ENCODE assay signal across 17 cellular contexts in the genomic region with DNA sequence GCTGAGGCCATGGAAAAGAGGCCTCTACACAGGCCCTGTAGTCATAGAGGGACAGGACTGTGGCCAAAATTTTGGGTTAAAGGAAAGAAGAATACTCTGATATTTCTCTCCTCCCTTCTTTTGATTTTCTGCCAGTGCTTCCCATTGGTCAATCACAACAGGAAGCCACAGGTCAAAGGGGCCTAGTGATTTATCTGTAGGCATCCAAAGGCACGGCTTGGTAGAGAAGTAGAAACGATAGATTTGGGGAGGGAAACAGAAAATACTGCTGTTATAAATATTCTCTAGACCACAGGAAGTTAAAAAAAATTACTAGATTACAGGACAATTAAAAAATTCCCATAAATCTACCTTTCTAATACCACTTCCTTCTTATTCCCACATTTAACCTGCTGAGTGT. TPM values are rescaled to one million over a fixed set of nuclear protein-coding genes. Genes with fewer than 3 reads are reported as not detected.
DNase-seq lines count a peak whose midpoint lies in the region; ATAC-seq, FAIRE-seq and TF ChIP-seq lines count a peak whose summit lies in the region.
"Had no signal": no experiment of that assay in that cellular context is flagged by ENCODE, and none has a peak within 500 bp of the region (broad histone marks: within the 10 kb centered on the region; RNA-seq: fewer than 3 reads in every experiment).

No MANE protein-coding gene starts in this region.

- H3K9me3 Mint-ChIP-seq in nephron = no peaks in the 10 kb centered on the region
- H3K9me3 Mint-ChIP-seq in stimulated activated memory B cell treated with anti-CD40 and anti-IgM and Interleukin-4, amounts not matched to agents 10 μg/mL and 1 μg/mL and 100 μg/mL, for 72 hours = no peaks in the 10 kb centered on the region
- H3K9me3 Mint-ChIP-seq: CD4-positive, alpha-beta memory T cell had no signal

- BruUV-seq in HepG2 (replicated peaks; lab: Mats Ljungman, UMichigan) (no TSS peak), K562 (replicated peaks; lab: Mats Ljungman, UMichigan) (no TSS peak)

- H3K27me3 Mint-ChIP-seq in nephron (ENCODE audit: low read depth) = no peaks in the 10 kb centered on the region
- H3K27me3 Mint-ChIP-seq in stimulated activated memory B cell treated with anti-CD40 and anti-IgM and Interleukin-4, amounts not matched to agents 10 μg/mL and 1 μg/mL and 100 μg/mL, for 72 hours = no peaks in the 10 kb centered on the region

- H4K20me1 ChIP-seq in HepG2 (ENCODE audit: insufficient read depth, low read length) (0 out of 2 replicates have a peak, but pooled peaks cover 5% of the 10 kb centered on the region), K562 (replicated peaks; ENCODE audit: control insufficient read depth, insufficient read depth, low read length) (0 out of 2 replicates have a peak, but pooled peaks cover 7% of the 10 kb centered on the region)

- TF ChIP-seq POLR2A in HepG2 (IDR thresholded peaks at IDR 0.05; ENCODE audit: insufficient read depth in 1 of 2, low read depth in 2 of 2, low read length in 2 of 2) = no peak
- no peak for TF ChIP-seq POLR2A in right lobe of liver (IDR thresholded peaks at IDR 0.05)
- TF ChIP-seq POLR2A in K562 (conservative IDR thresholded peaks at IDR 0.05) = no peak
- no peak for TF ChIP-seq POLR2A in sigmoid colon (IDR thresholded peaks at IDR 0.05)

- H3K79me2 ChIP-seq in HepG2 (ENCODE audit: insufficient read depth, low read length) = peaks cover 31% of the 10 kb centered on the region
- peaks cover 31% of the 10 kb centered on the region for H3K79me2 ChIP-seq in K562 (ENCODE audit: control insufficient read depth, insufficient read depth, low read length)

- TF ChIP-seq CTCF in HepG2 (CRISPR knock-in tag; IDR thresholded peaks at IDR 0.05) = no peak
- TF ChIP-seq CTCF in right lobe of liver (IDR thresholded peaks at IDR 0.05) = no peak
- TF ChIP-seq CTCF in K562 (IDR thresholded peaks at IDR 0.05 in 2 of 3, conservative IDR thresholded peaks at IDR 0.05 in 1 of 3; ENCODE audit: insufficient read depth in 2 of 3, low read depth in 1 of 3, low read length in 3 of 3) = no peak
- TF ChIP-seq CTCF in nephron (IDR thresholded peaks at IDR 0.05; ENCODE audit: unreplicated experiment in 3 of 3) = no peak
- no peak for TF ChIP-seq CTCF in kidney (IDR thresholded peaks at IDR 0.05; ENCODE audit: borderline replicate concordance, extremely low read depth, insufficient read depth)
- no peak for TF ChIP-seq CTCF in sigmoid colon (IDR thresholded peaks at IDR 0.05)

- H3K36me3 ChIP-seq in HepG2 (replicated peaks in 1 of 2; ENCODE audit: control insufficient read depth in 1 of 2, insufficient read depth in 2 of 2, low read length in 2 of 2) (no peaks in the 10 kb centered on the region), right lobe of liver (no peaks in the 10 kb centered on the region), K562 (ENCODE audit: control insufficient read depth, insufficient read depth, low read length) (no peaks in the 10 kb centered on the region), kidney (ENCODE audit: control insufficient read depth in 1 of 2, insufficient read depth in 2 of 2, low read length in 2 of 2) (no peaks in the 10 kb centered on the region), sigmoid colon (no peaks in the 10 kb centered on the region)

- no peak for ATAC-seq in HepG2
- ATAC-seq in right lobe of liver = no peak
- no peak for ATAC-seq in K562
- no peak for ATAC-seq in stimulated activated memory B cell treated with anti-CD40 and anti-IgM and Interleukin-4, amounts not matched to agents 10 μg/mL and 1 μg/mL and 100 μg/mL, for 72 hours
- ATAC-seq in HG03280 (IDR thresholded peaks at IDR 0.05; ENCODE audit: unreplicated experiment) = no peak

- in situ Hi-C loops in HepG2 (cut with HindIII; ENCODE audit: extremely low pct_ligation_motif_present, low pct_unique_long_range_greater_than_20kb) (no loop called here), K562 (cut with MboI) (no loop called here)

- H3K27me3 ChIP-seq in HepG2 (ENCODE audit: control insufficient read depth in 1 of 2, insufficient read depth in 2 of 2, low read length in 2 of 2) (no peaks in the 10 kb centered on the region), right lobe of liver (no peaks in the 10 kb centered on the region), K562 (ENCODE audit: control insufficient read depth in 2 of 2, insufficient read depth in 2 of 2, low read length in 2 of 2) (no peaks in the 10 kb centered on the region), sigmoid colon (no peaks in the 10 kb centered on the region)

- H3K9ac ChIP-seq in HepG2 (ENCODE audit: insufficient read depth, low read depth, low read length) (no peak overlapping the region), K562 (ENCODE audit: insufficient read depth in 1 of 2, low read depth in 2 of 2, low read length in 2 of 2) (no peak overlapping the region), kidney (ENCODE audit: low read length in 2 of 2) (no peak overlapping the region)

- no peak for TF ChIP-seq EP300 in HepG2 (IDR thresholded peaks at IDR 0.05; ENCODE audit: low read depth in 2 of 2, low read length in 2 of 2)
- no peak for TF ChIP-seq EP300 in HepG2 (CRISPR knock-in tag; IDR thresholded peaks at IDR 0.05; ENCODE audit: borderline replicate concordance)
- no peak for TF ChIP-seq EP300 in K562 (IDR thresholded peaks at IDR 0.05; ENCODE audit: low read length)
- TF ChIP-seq EP300 in sigmoid colon (IDR thresholded peaks at IDR 0.05) = no peak

- H3K9me3 ChIP-seq in HepG2 (ENCODE audit: low read length) (no peaks in the 10 kb centered on the region), right lobe of liver (no peaks in the 10 kb centered on the region), K562 (replicated peaks; ENCODE audit: control insufficient read depth, insufficient read depth, low read depth, low read length) (no peaks in the 10 kb centered on the region), kidney (ENCODE audit: control insufficient read depth in 1 of 2, low read length in 2 of 2) (no peaks in the 10 kb centered on the region), sigmoid colon (no peaks in the 10 kb centered on the region)

- CTCF ChIA-PET in HepG2 (lab: Yijun Ruan, JAX; ENCODE audit: low intra/inter-chr PET ratio, low total read pairs) (no interaction called here), K562 (lab: Yijun Ruan, JAX; ENCODE audit: low intra/inter-chr PET ratio) (no interaction called here)

- no peaks in the 10 kb centered on the region for H3K9me1 ChIP-seq in K562 (ENCODE audit: control insufficient read depth, insufficient read depth, low read length)

- H3K4me3 Mint-ChIP-seq in nephron = peak overlapping the region; percentile 33 to 81 (median 47)
- H3K4me3 Mint-ChIP-seq in stimulated activated memory B cell treated with anti-CD40 and anti-IgM and Interleukin-4, amounts not matched to agents 10 μg/mL and 1 μg/mL and 100 μg/mL, for 72 hours = no peak overlapping the region

- H3K36me3 Mint-ChIP-seq in nephron (ENCODE audit: low read depth) = no peaks in the 10 kb centered on the region
- H3K36me3 Mint-ChIP-seq in stimulated activated memory B cell treated with anti-CD40 and anti-IgM and Interleukin-4, amounts not matched to agents 10 μg/mL and 1 μg/mL and 100 μg/mL, for 72 hours = peaks cover 8% of the 10 kb centered on the region

- H3K4me3 ChIP-seq in HepG2 (replicated peaks in 1 of 3; ENCODE audit: insufficient read depth in 1 of 3, low read depth in 2 of 3, low read length in 3 of 3) = no peak overlapping the region; a peak in 1 of 6 replicates
- H3K4me3 ChIP-seq in right lobe of liver = no peak overlapping the region
- no peak overlapping the region for H3K4me3 ChIP-seq in K562
- H3K4me3 ChIP-seq in kidney (ENCODE audit: low read length in 2 of 2) = no peak overlapping the region
- H3K4me3 ChIP-seq in sigmoid colon = no peak overlapping the region

- peak overlapping the region; percentile 35 to 99 (median 76) for H3K27ac Mint-ChIP-seq in nephron
- H3K27ac Mint-ChIP-seq in stimulated activated memory B cell treated with anti-CD40 and anti-IgM and Interleukin-4, amounts not matched to agents 10 μg/mL and 1 μg/mL and 100 μg/mL, for 72 hours = peak overlapping the region; percentile 28

- FAIRE-seq in HepG2 (lab: Jason Lieb, UNC) (no peak), K562 (lab: Jason Lieb, UNC) (no peak), kidney (lab: Jason Lieb, UNC) (no peak)

- no peak overlapping the region for H2AFZ ChIP-seq in HepG2 (ENCODE audit: low read length)
- H2AFZ ChIP-seq in K562 (ENCODE audit: low read depth, low read length) = no peak overlapping the region

- H3K4me2 ChIP-seq in HepG2 (ENCODE audit: low read depth, low read length) (0 out of 2 replicates have a peak overlapping the region, but pooled peaks have one; percentile 89), K562 (ENCODE audit: insufficient read depth, low read length) (no peak overlapping the region)

- peaks cover 32% of the 10 kb centered on the region for H3K4me1 Mint-ChIP-seq in nephron
- peaks cover 32% of the 10 kb centered on the region for H3K4me1 Mint-ChIP-seq in stimulated activated memory B cell treated with anti-CD40 and anti-IgM and Interleukin-4, amounts not matched to agents 10 μg/mL and 1 μg/mL and 100 μg/mL, for 72 hours

- POLR2A ChIA-PET in HepG2 (lab: Yijun Ruan, JAX) (interaction anchor here (2.1 kb wide), 1 partner anchor 21 kb away, joined by 5 read pairs; no protein-coding TSS in a partner anchor), K562 (lab: Yijun Ruan, JAX) (interaction anchor here (1.6 kb wide), 1 partner anchor 11 kb away, joined by 3 read pairs; no protein-coding TSS in a partner anchor)

- intact Hi-C loops in HepG2 (cut with micrococcal nuclease; ENCODE audit: unreplicated experiment) (no loop called here), right lobe of liver (cut with DNase I) (no loop called here), K562 (cut with micrococcal nuclease) (no loop called here), kidney (cut with DNase I) (no loop called here), sigmoid colon (cut with DNase I) (no loop called here)

- DNase-seq in HepG2 (ENCODE audit: low spot score) (no peak), right lobe of liver (no peak), K562 (ENCODE audit: extremely low read depth in 1 of 4, low spot score in 3 of 4) (peak in 2 of 4 experiments; percentile 4 to 9), kidney (no peak), sigmoid colon (no peak)
- DNase-seq: Calu3; CD4-positive, alpha-beta memory T cell; DMS53; NCI-H1105; NCI-H2081; NCI-H446 treated with DMSO at 0.1 percent for 48 hours; SHP77 treated with DMSO at 0.1 percent for 48 hours had no signal

- H3K27ac ChIP-seq in HepG2 (ENCODE audit: extremely low read length, insufficient read depth, low read length) (no peak overlapping the region), right lobe of liver (no peak overlapping the region), K562 (ENCODE audit: extremely low read depth, low read depth, low read length) (no peak overlapping the region), kidney (ENCODE audit: low read depth in 2 of 2, low read length in 2 of 2) (no peak overlapping the region), sigmoid colon (no peak overlapping the region)

- H3K4me1 ChIP-seq in HepG2 (ENCODE audit: insufficient read depth, low read length) (peaks cover 33% of the 10 kb centered on the region), right lobe of liver (peaks cover 0 to 15% (median 5%) of the 10 kb centered on the region in 4 donors), K562 (replicated peaks in 1 of 2; ENCODE audit: control insufficient read depth in 2 of 2, insufficient read depth in 2 of 2, low read length in 2 of 2) (peaks cover 10% of the 10 kb centered on the region in 2 experiments; a peak in 3 of 5 replicates), kidney (ENCODE audit: control insufficient read depth in 1 of 2, insufficient read depth in 1 of 2, low read depth in 1 of 2, low read length in 2 of 2) (peaks cover 5 to 15% of the 10 kb centered on the region in 2 donors), sigmoid colon (peaks cover 0 to 33% (median 18%) of the 10 kb centered on the region in 4 donors)

- TF ChIP-seq RAD21 in HepG2 (CRISPR knock-in tag; IDR thresholded peaks at IDR 0.05) (no peak), K562 (CRISPR knock-in tag; conservative IDR thresholded peaks at IDR 0.05 in 1 of 2, IDR thresholded peaks at IDR 0.05 in 1 of 2) (no peak)

- 65% methylated on average over 2 of the region's 2 CpGs for WGBS in HepG2 (ENCODE audit: low lambda C conversion rate)
- WGBS in right lobe of liver (ENCODE audit: insufficient coverage, low coverage, low lambda C conversion rate, missing lambda C conversion rate) = 23% methylated on average over 2 of the region's 2 CpGs
- 10% methylated on average over 2 of the region's 2 CpGs for WGBS in K562 (ENCODE audit: insufficient coverage, low coverage, missing lambda C conversion rate)
- 60 to 81% methylated on average over 2 of the region's 2 CpGs for WGBS in sigmoid colon, 2 donors

RNA-seq across cellular contexts. Expression of a gene that starts 1.7 kb away (rescaled TPM):
- total RNA-seq in HepG2 (2016; rRNA removed; fragmentation: Illumina TruSeq; extraction: Trizol) = 66.4 and 84.6 TPM in 2 replicates
- total RNA-seq in HepG2 (2016; cell fraction: cytosol; rRNA removed; fragmentation: Illumina TruSeq; extraction: Trizol; ENCODE audit: low read depth) = 64.1 and 70.2 TPM in 2 replicates
- total RNA-seq in HepG2 (2016; cell fraction: insoluble cytoplasmic fraction; rRNA removed; fragmentation: Illumina TruSeq; extraction: Trizol) = 64.3 and 82.0 TPM in 2 replicates
- 93.5 and 98.5 TPM in 2 replicates for total RNA-seq in HepG2 (2016; cell fraction: membrane; rRNA removed; fragmentation: Illumina TruSeq; extraction: Trizol)
- 42.1 and 53.1 TPM in 2 replicates for total RNA-seq in HepG2 (2016; cell fraction: nucleus; rRNA removed; fragmentation: Illumina TruSeq; extraction: Trizol)
- polyA plus RNA-seq in HepG2 (2011; rRNA removed) = 42.8 and 47.6 TPM in 2 replicates
- 36.3 and 39.4 TPM in 2 replicates for polyA plus RNA-seq in HepG2 (2011; cell fraction: cytosol; rRNA removed)
- 30.4 and 34.1 TPM in 2 replicates for polyA plus RNA-seq in HepG2 (2011; cell fraction: nucleus; rRNA removed)
- polyA plus RNA-seq in HepG2 (2012) = 57.1 and 80.5 TPM in 2 replicates
- polyA plus RNA-seq in HepG2 (2016; cell fraction: cytosol; fragmentation: Illumina TruSeq; extraction: Trizol; ENCODE audit: low read depth) = 73.6 and 85.5 TPM in 2 replicates
- polyA plus RNA-seq in HepG2 (2016; cell fraction: insoluble cytoplasmic fraction; fragmentation: Illumina TruSeq; extraction: Trizol; ENCODE audit: low read depth) = 81.6 and 82.7 TPM in 2 replicates
- 79.3 and 86.2 TPM in 2 replicates for polyA plus RNA-seq in HepG2 (2016; cell fraction: membrane; fragmentation: Illumina TruSeq; extraction: Trizol; ENCODE audit: low read depth)
- 44.8 and 45.2 TPM in 2 replicates for polyA plus RNA-seq in HepG2 (2016; cell fraction: nucleus; fragmentation: Illumina TruSeq; extraction: Trizol; ENCODE audit: insufficient read depth, low read depth)
- 36.4 and 43.0 TPM in 2 replicates for polyA minus RNA-seq in HepG2 (2011; rRNA and poly(A)+ RNA removed; ENCODE audit: low replicate concordance)
- polyA minus RNA-seq in HepG2 (2011; cell fraction: cytosol; rRNA and poly(A)+ RNA removed) = 45.0 and 52.9 TPM in 2 replicates
- 135 and 139 TPM in 2 replicates for polyA minus RNA-seq in HepG2 (2011; cell fraction: nucleus; rRNA and poly(A)+ RNA removed)
- 10 to 100 TPM; 36.1 to 96.3 (median 65.1) TPM for total RNA-seq in right lobe of liver
- 23.2 and 44.5 TPM in 2 replicates for total RNA-seq in K562 (2011; cell fraction: chromatin; rRNA removed; ENCODE audit: low replicate concordance)
- total RNA-seq in K562 (2011; cell fraction: nucleolus; rRNA removed) = 9.7 and 10.7 TPM in 2 replicates
- 22.4 and 32.1 TPM in 2 replicates for total RNA-seq in K562 (2011; cell fraction: nucleoplasm; rRNA removed)
- 50.0 and 63.4 TPM in 2 replicates for total RNA-seq in K562 (2014; rRNA removed)
- 42.4 and 47.6 TPM in 2 replicates for total RNA-seq in K562 (2014; rRNA removed; fragmentation: Illumina TruSeq; extraction: Trizol)
- total RNA-seq in K562 (2015; rRNA removed; fragmentation: Illumina TruSeq; extraction: Trizol) = 37.1 and 37.6 TPM in 2 replicates
- total RNA-seq in K562 (2021) = 44.3 and 44.9 TPM in 2 replicates
- 29.4 and 38.5 TPM in 2 replicates for polyA plus RNA-seq in K562 (2011; rRNA removed)
- polyA plus RNA-seq in K562 (2011; cell fraction: cytosol; rRNA removed) = 15.9 and 22.9 TPM in 2 replicates
- polyA plus RNA-seq in K562 (2011; cell fraction: nucleus; rRNA removed) = 16.3 and 24.7 TPM in 2 replicates
- polyA plus RNA-seq in K562 (2012) = 29.2 and 45.8 TPM in 2 replicates
- polyA plus RNA-seq in K562 (2014; fragmentation: Illumina TruSeq; extraction: Trizol) = 39.4 and 41.9 TPM in 2 replicates
- 10 to 100 TPM in 1 of 2 experiments, 1 to 10 TPM in 1; 8.4 to 10.9 TPM for polyA plus RNA-seq in K562 (2014; fragmentation: Nextera tagmentation; extraction: Ambion mirVana)
- 35.1 and 40.4 TPM in 2 replicates for polyA plus RNA-seq in K562 (2014; rRNA removed)
- 50.5 and 51.7 TPM in 2 replicates for polyA minus RNA-seq in K562 (2011; rRNA and poly(A)+ RNA removed)
- polyA minus RNA-seq in K562 (2011; cell fraction: cytosol; rRNA and poly(A)+ RNA removed) = 24.1 and 24.2 TPM in 2 replicates
- polyA minus RNA-seq in K562 (2011; cell fraction: nucleus; rRNA and poly(A)+ RNA removed) = 29.4 and 46.7 TPM in 2 replicates
- 105 TPM for total RNA-seq in kidney
- 34.7 TPM for polyA plus RNA-seq in kidney (ENCODE audit: insufficient read depth, low read depth, low replicate concordance)
- 100 to 1,000 TPM; 103 to 128 (median 116) TPM for total RNA-seq in sigmoid colon
- polyA plus RNA-seq in sigmoid colon = 10 to 100 TPM; 20.8 to 26.0 (median 21.0) TPM

RNA-seq across cellular contexts. Expression of a gene that starts 2.8 kb away (rescaled TPM):
- 0.46 TPM in 1 of 2 replicates, not detected in the other for total RNA-seq in HepG2 (2016; rRNA removed; fragmentation: Illumina TruSeq; extraction: Trizol)
- total RNA-seq in HepG2 (2016; cell fraction: cytosol; rRNA removed; fragmentation: Illumina TruSeq; extraction: Trizol; ENCODE audit: low read depth) = 0.71 and 1.1 TPM in 2 replicates
- 0.37 TPM in 1 of 2 replicates, not detected in the other for total RNA-seq in HepG2 (2016; cell fraction: insoluble cytoplasmic fraction; rRNA removed; fragmentation: Illumina TruSeq; extraction: Trizol)
- 0.49 and 0.83 TPM in 2 replicates for total RNA-seq in HepG2 (2016; cell fraction: membrane; rRNA removed; fragmentation: Illumina TruSeq; extraction: Trizol)
- 1.1 and 1.6 TPM in 2 replicates for total RNA-seq in HepG2 (2016; cell fraction: nucleus; rRNA removed; fragmentation: Illumina TruSeq; extraction: Trizol)
- polyA plus RNA-seq in HepG2 (2011; rRNA removed) = 0.03 and 0.14 TPM in 2 replicates
- 0.04 and 0.09 TPM in 2 replicates for polyA plus RNA-seq in HepG2 (2011; cell fraction: cytosol; rRNA removed)
- polyA plus RNA-seq in HepG2 (2011; cell fraction: nucleus; rRNA removed) = not detected in 2 replicates
- 0.42 TPM in 1 of 2 replicates, not detected in the other for polyA plus RNA-seq in HepG2 (2012)
- polyA plus RNA-seq in HepG2 (2016; cell fraction: cytosol; fragmentation: Illumina TruSeq; extraction: Trizol; ENCODE audit: low read depth) = 0.34 TPM in 1 of 2 replicates, not detected in the other
- not detected in 2 replicates for polyA plus RNA-seq in HepG2 (2016; cell fraction: insoluble cytoplasmic fraction; fragmentation: Illumina TruSeq; extraction: Trizol; ENCODE audit: low read depth)
- polyA plus RNA-seq in HepG2 (2016; cell fraction: membrane; fragmentation: Illumina TruSeq; extraction: Trizol; ENCODE audit: low read depth) = not detected in 2 replicates
- polyA plus RNA-seq in HepG2 (2016; cell fraction: nucleus; fragmentation: Illumina TruSeq; extraction: Trizol; ENCODE audit: insufficient read depth, low read depth) = not detected in 2 replicates
- polyA minus RNA-seq in HepG2 (2011; rRNA and poly(A)+ RNA removed; ENCODE audit: low replicate concordance) = 0.32 and 1.1 TPM in 2 replicates
- polyA minus RNA-seq in HepG2 (2011; cell fraction: cytosol; rRNA and poly(A)+ RNA removed) = 1.1 TPM in 1 of 2 replicates, not detected in the other
- polyA minus RNA-seq in HepG2 (2011; cell fraction: nucleus; rRNA and poly(A)+ RNA removed) = 3.4 and 3.6 TPM in 2 replicates
- total RNA-seq in right lobe of liver = under 1 TPM in 1 of 6 experiments, not detected in 5; 0.38 TPM
- not detected in 2 replicates for total RNA-seq in K562 (2011; cell fraction: chromatin; rRNA removed; ENCODE audit: low replicate concordance)
- total RNA-seq in K562 (2011; cell fraction: nucleolus; rRNA removed) = 0.53 TPM in 1 of 2 replicates, not detected in the other
- total RNA-seq in K562 (2011; cell fraction: nucleoplasm; rRNA removed) = not detected in 2 replicates
- not detected in 2 replicates for total RNA-seq in K562 (2014; rRNA removed)
- total RNA-seq in K562 (2014; rRNA removed; fragmentation: Illumina TruSeq; extraction: Trizol) = not detected in 2 replicates
- total RNA-seq in K562 (2015; rRNA removed; fragmentation: Illumina TruSeq; extraction: Trizol) = not detected in 2 replicates
- total RNA-seq in K562 (2021) = not detected in 2 replicates
- 0.06 TPM in 1 of 2 replicates, not detected in the other for polyA plus RNA-seq in K562 (2011; rRNA removed)
- not detected in 2 replicates for polyA plus RNA-seq in K562 (2011; cell fraction: cytosol; rRNA removed)
- 0.27 TPM in 1 of 2 replicates, not detected in the other for polyA plus RNA-seq in K562 (2011; cell fraction: nucleus; rRNA removed)
- polyA plus RNA-seq in K562 (2012) = 0.24 TPM in 1 of 2 replicates, not detected in the other
- polyA plus RNA-seq in K562 (2014; fragmentation: Illumina TruSeq; extraction: Trizol) = not detected in 2 replicates
- polyA plus RNA-seq in K562 (2014; fragmentation: Nextera tagmentation; extraction: Ambion mirVana) = not detected
- polyA plus RNA-seq in K562 (2014; rRNA removed) = not detected in 2 replicates
- polyA minus RNA-seq in K562 (2011; rRNA and poly(A)+ RNA removed) = 0.15 and 0.28 TPM in 2 replicates
- not detected in 2 replicates for polyA minus RNA-seq in K562 (2011; cell fraction: cytosol; rRNA and poly(A)+ RNA removed)
- polyA minus RNA-seq in K562 (2011; cell fraction: nucleus; rRNA and poly(A)+ RNA removed) = not detected in 2 replicates
- 0.41 TPM for total RNA-seq in kidney
- not detected for polyA plus RNA-seq in kidney (ENCODE audit: insufficient read depth, low read depth, low replicate concordance)
- under 1 TPM in 2 of 4 donors, not detected in 2; 0.28 to 0.71 TPM for total RNA-seq in sigmoid colon
- polyA plus RNA-seq in sigmoid colon = under 1 TPM in 1 of 3 donors, not detected in 2; 0.17 TPM
- total RNA-seq: A172; CD4-positive, alpha-beta memory T cell; RPMI7951 had no signal
- polyA plus RNA-seq: CD4-positive, alpha-beta memory T cell had no signal
